Comparison of ENCODE assay signal across 9 cellular contexts in genomic region chr9:137320555-137321384, GRCh38. TPM values are rescaled to one million over a fixed set of nuclear protein-coding genes. Genes with fewer than 3 reads are reported as not detected.
DNase-seq lines count a peak whose midpoint lies in the region; ATAC-seq lines count a peak whose summit lies in the region.
"Had no signal": no experiment of that assay in that cellular context is flagged by ENCODE, and none has a peak within 500 bp of the region (broad histone marks: within the 10 kb centered on the region; RNA-seq: fewer than 3 reads in every experiment).

No MANE protein-coding gene starts in this region.

- H3K27ac ChIP-seq in skin epidermis = peak overlapping the region in 13 of 21 experiments; percentile 20 to 77 (median 48)
- H3K27ac ChIP-seq: cardiac muscle cell had no signal

- peak; percentile 1 for ATAC-seq in esophagus mucosa
- ATAC-seq in GM19023 (IDR thresholded peaks at IDR 0.05; ENCODE audit: unreplicated experiment) = no peak
- no peak for ATAC-seq in HG03025 (IDR thresholded peaks at IDR 0.05; ENCODE audit: low FRiP score, unreplicated experiment)

- DNase-seq in SIG-M5 treated with dmso at 0.1 percent for 504 hours (lab: John Stamatoyannopoulos, UW; ENCODE audit: unreplicated experiment) (peak; percentile 44), SIG-M5 (lab: John Stamatoyannopoulos, UW) (no peak), OCI-M1 (lab: John Stamatoyannopoulos, UW) (peak; percentile 9), superior temporal gyrus (ENCODE audit: extremely low spot score) (no peak)

- H3K4me3 ChIP-seq in skin epidermis = no peak overlapping the region
- H3K4me3 ChIP-seq: cardiac muscle cell had no signal

RNA-seq across cellular contexts. Expression of gene NRARP, which starts 18.7 kb away (rescaled TPM):
- total RNA-seq in esophagus mucosa = 20.4 TPM

RNA-seq across cellular contexts. Expression of gene TOR4A, which starts 43.2 kb away (rescaled TPM):
- total RNA-seq in esophagus mucosa = 15.4 TPM

Comparison
In these comparisons a context has a peak if more than half of its experiments do, and no peak if none do; other contexts are left out.
1. DNase-seq: peak in SIG-M5 treated with dmso at 0.1 percent for 504 hours (single experiment) and OCI-M1 (single experiment); none in SIG-M5 (single experiment) and superior temporal gyrus (single experiment).